In genomic region chr19:45273532-45273877, GRCh38 we compare ENCODE assay signal across 22 cellular contexts. TPM values are rescaled to one million over a fixed set of nuclear protein-coding genes. Genes with fewer than 3 reads are reported as not detected.
A peak's percentile ranks its signal among the peaks of the same experiment; 100 is the strongest.
DNase-seq lines count a peak whose midpoint lies in the region; TF ChIP-seq lines count a peak whose summit lies in the region.
"Had no signal": no experiment of that assay in that cellular context is flagged by ENCODE, and none has a peak within 500 bp of the region (broad histone marks: within the 10 kb centered on the region; RNA-seq: fewer than 3 reads in every experiment).

No MANE protein-coding gene starts in this region.

- no peak; the same call in 1 of the 2 replicates for TF ChIP-seq CTCF in VCaP (conservative IDR thresholded peaks at IDR 0.05)
- no peak for TF ChIP-seq CTCF in glutamatergic neuron (IDR thresholded peaks at IDR 0.05; ENCODE audit: partially characterized antibody, unreplicated experiment)
- TF ChIP-seq CTCF in nephron progenitor cell (IDR thresholded peaks at IDR 0.05), result no peak

- DNase-seq in glutamatergic neuron, result no peak
- DNase-seq in nephron progenitor cell, result no peak
- DNase-seq in activated CD4-positive, alpha-beta T cell treated with anti-CD3 and anti-CD28 coated beads for 4 hours, result no peak
- DNase-seq in C1 segment of cervical spinal cord (lab: John Stamatoyannopoulos, UW), result no peak
- no peak for DNase-seq in activated CD4-positive, alpha-beta T cell treated with anti-CD3 and anti-CD28 coated beads for 1 hour
- no peak for DNase-seq in NCI-H1694 (lab: John Stamatoyannopoulos, UW)
- DNase-seq: CD8-positive, alpha-beta T cell; DMS 273 treated with DMSO at 0.1 percent for 48 hours; DND-41; GM23248; H7; MM.1S; NCI-H2107; NCI-H524; NCI-H82; NK-92 treated with Interleukin-12 subunit alpha and Interleukin-12 subunit beta, amount 100 ng/mL, for 24 hours; PC-3 had no signal

- H3K27ac ChIP-seq in BLaER1 treated with 17β-estradiol and CSF1 and Interleukin-3, amounts not matched to agents 10 nM and 100 nM, result peak overlapping the region in 2 of 11 experiments; percentile 4 to 16; a peak in 1 of 22 replicates
- H3K27ac ChIP-seq in VCaP, result peak overlapping the region; percentile 73
- H3K27ac ChIP-seq: C4-2B, GM23248, KMS-11 had no signal

- H3K27ac Mint-ChIP-seq in glutamatergic neuron (ENCODE audit: unreplicated experiment), result peak overlapping the region; percentile 83
- peak overlapping the region; percentile 75 for H3K27ac Mint-ChIP-seq in nephron progenitor cell
- H3K27ac Mint-ChIP-seq: CD8-positive, alpha-beta T cell had no signal

- no peaks in the 10 kb centered on the region for H3K27me3 ChIP-seq in BLaER1 treated with 17β-estradiol and CSF1 and Interleukin-3, amounts not matched to agents 10 nM and 100 nM

- H3K4me3 Mint-ChIP-seq in glutamatergic neuron (ENCODE audit: unreplicated experiment) (no peak overlapping the region), nephron progenitor cell (no peak overlapping the region)
- H3K4me3 Mint-ChIP-seq: CD8-positive, alpha-beta T cell had no signal

- H3K4me1 ChIP-seq in BLaER1 treated with 17β-estradiol and CSF1 and Interleukin-3, amounts not matched to agents 10 nM and 100 nM, result peaks cover 0 to 37% (median 25%) of the 10 kb centered on the region in 10 experiments; a peak in 16 of 20 replicates
- H3K4me1 ChIP-seq: Caco-2 had no signal

- peaks cover 0 to 33% (median 5%) of the 10 kb centered on the region in 11 experiments; a peak in 10 of 22 replicates for H4K20me1 ChIP-seq in BLaER1 treated with 17β-estradiol and CSF1 and Interleukin-3, amounts not matched to agents 10 nM and 100 nM

- H3K27me3 Mint-ChIP-seq in glutamatergic neuron (ENCODE audit: unreplicated experiment) (peaks cover 12% of the 10 kb centered on the region), nephron progenitor cell (ENCODE audit: low read depth, poor library complexity) (no peaks in the 10 kb centered on the region)

- H3K36me3 Mint-ChIP-seq in glutamatergic neuron (ENCODE audit: unreplicated experiment), result no peaks in the 10 kb centered on the region
- H3K36me3 Mint-ChIP-seq in nephron progenitor cell (ENCODE audit: low read depth), result peaks cover 43% of the 10 kb centered on the region

- peaks cover 80 to 100% (median 97%) of the 10 kb centered on the region in 11 experiments for H3K36me3 ChIP-seq in BLaER1 treated with 17β-estradiol and CSF1 and Interleukin-3, amounts not matched to agents 10 nM and 100 nM

- H3K9me3 Mint-ChIP-seq in glutamatergic neuron (ENCODE audit: unreplicated experiment), result peaks cover 13% of the 10 kb centered on the region
- H3K9me3 Mint-ChIP-seq in nephron progenitor cell, result no peaks in the 10 kb centered on the region
- H3K9me3 Mint-ChIP-seq: CD8-positive, alpha-beta T cell had no signal

- no peak overlapping the region for H3K9ac ChIP-seq in BLaER1 treated with 17β-estradiol and CSF1 and Interleukin-3, amounts not matched to agents 10 nM and 100 nM
- H3K9ac ChIP-seq: GM23248, KMS-11 had no signal

- H3K4me1 Mint-ChIP-seq in glutamatergic neuron (ENCODE audit: low read depth, unreplicated experiment) (peaks cover 21% of the 10 kb centered on the region), nephron progenitor cell (no peaks in the 10 kb centered on the region)

- peak overlapping the region in 8 of 11 experiments; percentile 30 to 51 (median 40); a peak in 14 of 22 replicates for H3K4me2 ChIP-seq in BLaER1 treated with 17β-estradiol and CSF1 and Interleukin-3, amounts not matched to agents 10 nM and 100 nM
- H3K4me2 ChIP-seq: KMS-11 had no signal

- no peaks in the 10 kb centered on the region for H3K9me3 ChIP-seq in BLaER1 treated with 17β-estradiol and CSF1 and Interleukin-3, amounts not matched to agents 10 nM and 100 nM (replicated peaks in 1 of 11)
- H3K9me3 ChIP-seq: Caco-2 had no signal

- H3K4me3 ChIP-seq in BLaER1 treated with 17β-estradiol and CSF1 and Interleukin-3, amounts not matched to agents 10 nM and 100 nM, result no peak overlapping the region
- H3K4me3 ChIP-seq: GM23248 had no signal

RNA-seq across cellular contexts. Expression of gene MARK4, which starts 22.4 kb away (rescaled TPM):
- 110 TPM for total RNA-seq in glutamatergic neuron (ENCODE audit: unreplicated experiment)

RNA-seq across cellular contexts. Expression of gene EXOC3L2, which starts 28.3 kb away (rescaled TPM):
- total RNA-seq in glutamatergic neuron (ENCODE audit: unreplicated experiment), result not detected
- total RNA-seq: Caco-2; CD8-positive, alpha-beta T cell; GM23248; PC-3 had no signal

RNA-seq across cellular contexts. Expression of gene CKM, which starts 49.2 kb away (rescaled TPM):
- 0.42 TPM for total RNA-seq in glutamatergic neuron (ENCODE audit: unreplicated experiment)
- total RNA-seq: Caco-2; CD8-positive, alpha-beta T cell; GM23248; H7; PC-3 had no signal
